ENCODE assay signal across 14 cellular contexts in genomic region chr1:34407140-34407539, GRCh38.
DNase-seq lines count a peak whose midpoint lies in the region; ATAC-seq lines count a peak whose summit lies in the region.
"Had no signal": no experiment of that assay in that cellular context is flagged by ENCODE, and none has a peak within 500 bp of the region (broad histone marks: within the 10 kb centered on the region; RNA-seq: fewer than 3 reads in every experiment).

No MANE protein-coding gene starts in this region.

- DNase-seq in NCI-H82 (lab: John Stamatoyannopoulos, UW) (peak; percentile 57), NCI-H82 treated with DMSO at 0.1 percent for 48 hours (lab: John Stamatoyannopoulos, UW; ENCODE audit: unreplicated experiment) (no peak), T1000 (lab: John Stamatoyannopoulos, UW) (peak; percentile 70), kidney tubule cell (ENCODE audit: low spot score) (peak; percentile 78), UCSD-AML1 (lab: John Stamatoyannopoulos, UW; ENCODE audit: unreplicated experiment) (no peak), activated T-cell treated with anti-CD3 and anti-CD28 coated beads for 4 hours (no peak)
- DNase-seq: GOT3, kidney, naive B cell, testis had no signal

- no peak for ATAC-seq in GM19023 (IDR thresholded peaks at IDR 0.05; ENCODE audit: unreplicated experiment)
- ATAC-seq in GM21367 (IDR thresholded peaks at IDR 0.05; ENCODE audit: unreplicated experiment) = no peak
- ATAC-seq: activated CD4-positive, CD25-positive, alpha-beta regulatory T cell treated with anti-CD3 and anti-CD28 coated beads, Interleukin-2, amount 50 U/mL, for 24 hours; Panc1 had no signal

Comparison
In these comparisons a context has a peak if more than half of its experiments do, and no peak if none do; other contexts are left out.
1. DNase-seq: peak in NCI-H82 (single experiment), T1000 (single experiment) and kidney tubule cell (single experiment); none in NCI-H82 treated with DMSO at 0.1 percent for 48 hours (single experiment), UCSD-AML1 (single experiment) and activated T-cell treated with anti-CD3 and anti-CD28 coated beads for 4 hours (single experiment).